9 cellular contexts compared by ENCODE assay signal in genomic region chr22:22928666-22929380, GRCh38. TPM values are rescaled to one million over a fixed set of nuclear protein-coding genes. Genes with fewer than 3 reads are reported as not detected.
DNase-seq lines count a peak whose midpoint lies in the region; ATAC-seq and TF ChIP-seq lines count a peak whose summit lies in the region.
"Had no signal": no experiment of that assay in that cellular context is flagged by ENCODE, and none has a peak within 500 bp of the region (broad histone marks: within the 10 kb centered on the region; RNA-seq: fewer than 3 reads in every experiment).

No MANE protein-coding gene starts in this region.

- H3K27ac ChIP-seq in Karpas-422 (ENCODE audit: low read length) (no peak overlapping the region; the same call in 1 of the 2 replicates), mesendoderm (ENCODE audit: low read depth, low read length) (no peak overlapping the region), ascending aorta (no peak overlapping the region)
- H3K27ac ChIP-seq: psoas muscle had no signal

- H3K9ac ChIP-seq in Karpas-422 (ENCODE audit: low read length): peak overlapping the region; percentile 42; the same call in 1 of the 2 replicates
- H3K9ac ChIP-seq in mesendoderm (ENCODE audit: low read length): no peak overlapping the region

- no peak overlapping the region for H3K4me3 Mint-ChIP-seq in activated T-cell treated with anti-CD3 and anti-CD28 coated beads, Interleukin-2, amount 50 U/mL, for 4 hours

- H4K5ac ChIP-seq in mesendoderm (ENCODE audit: low read length): no peak overlapping the region

- H3K36me3 ChIP-seq in Karpas-422 (ENCODE audit: insufficient read depth, low read length) (no peaks in the 10 kb centered on the region), mesendoderm (ENCODE audit: control insufficient read depth, insufficient read depth, low read length) (no peaks in the 10 kb centered on the region), ascending aorta (no peaks in the 10 kb centered on the region)

- H2AK5ac ChIP-seq in mesendoderm (ENCODE audit: low read length): no peak overlapping the region

- H3K4me2 ChIP-seq in Karpas-422 (ENCODE audit: low read depth, low read length, poor library complexity, severe bottlenecking) (peak overlapping the region; percentile 16), mesendoderm (ENCODE audit: low read length) (no peak overlapping the region)

- no peaks in the 10 kb centered on the region for H3K27me3 ChIP-seq in Karpas-422 (ENCODE audit: low read length)
- H3K27me3 ChIP-seq in mesendoderm (ENCODE audit: insufficient read depth, low read length, poor library complexity): no peaks in the 10 kb centered on the region
- H3K27me3 ChIP-seq in ascending aorta: no peaks in the 10 kb centered on the region

- H3K18ac ChIP-seq in mesendoderm (ENCODE audit: low read length): no peak overlapping the region

- peak; percentile 79 for DNase-seq in Karpas-422
- peak; percentile 12 for DNase-seq in activated T-cell treated with anti-CD3 and anti-CD28 coated beads, Interleukin-2, amount 50 U/mL, for 4 hours
- peak; percentile 17 for DNase-seq in mesendoderm
- DNase-seq in ascending aorta (ENCODE audit: low spot score in 2 of 2): no peak
- no peak for DNase-seq in effector CD8-positive, alpha-beta T cell (lab: John Stamatoyannopoulos, UW)
- no peak for DNase-seq in NCI-H1048 (lab: John Stamatoyannopoulos, UW)

- no peak overlapping the region for H3K4ac ChIP-seq in mesendoderm (ENCODE audit: low read depth, low read length)

- H2AFZ ChIP-seq in Karpas-422 (ENCODE audit: low read length): no peak overlapping the region

- H3K79me1 ChIP-seq in mesendoderm (ENCODE audit: low read length): no peaks in the 10 kb centered on the region

- no peak overlapping the region for H2BK120ac ChIP-seq in mesendoderm (ENCODE audit: low read depth, low read length)

- no peaks in the 10 kb centered on the region for H3K36me3 Mint-ChIP-seq in activated T-cell treated with anti-CD3 and anti-CD28 coated beads, Interleukin-2, amount 50 U/mL, for 4 hours (ENCODE audit: insufficient read depth)

- peak overlapping the region; percentile 25 for H3K56ac ChIP-seq in mesendoderm (ENCODE audit: low read length)

- H3K4me1 Mint-ChIP-seq in activated T-cell treated with anti-CD3 and anti-CD28 coated beads, Interleukin-2, amount 50 U/mL, for 4 hours (ENCODE audit: low read depth): peaks cover 23% of the 10 kb centered on the region

- intact Hi-C loops in ascending aorta (cut with DNase I): no loop called here

- ATAC-seq in GM18517 (IDR thresholded peaks at IDR 0.05; ENCODE audit: unreplicated experiment) (peak; percentile 91), GM21786 (IDR thresholded peaks at IDR 0.05; ENCODE audit: unreplicated experiment) (peak; percentile 79)
- ATAC-seq in activated T-cell treated with anti-CD3 and anti-CD28 coated beads, Interleukin-2, amount 50 U/mL, for 4 hours: peak; percentile 71 to 85
- ATAC-seq: psoas muscle had no signal

- H4K20me1 ChIP-seq in Karpas-422 (ENCODE audit: insufficient read depth, low read depth, low read length): peaks cover 46% of the 10 kb centered on the region

- H3K4me1 ChIP-seq in Karpas-422 (ENCODE audit: low read length) (peaks cover 64% of the 10 kb centered on the region), mesendoderm (ENCODE audit: control insufficient read depth, low read depth, low read length) (peaks cover 10% of the 10 kb centered on the region), ascending aorta (no peaks in the 10 kb centered on the region)
- H3K4me1 ChIP-seq: psoas muscle had no signal

- no peak overlapping the region for H2BK15ac ChIP-seq in mesendoderm (replicated peaks; ENCODE audit: low read depth)

- no peaks in the 10 kb centered on the region for H3K9me2 ChIP-seq in Karpas-422 (replicated peaks; ENCODE audit: insufficient read depth, low read length)

- no peak overlapping the region for H4K8ac ChIP-seq in mesendoderm (ENCODE audit: low read depth, low read length)

- TF ChIP-seq CTCF in ascending aorta (IDR thresholded peaks at IDR 0.05): no peak

- WGBS in mesendoderm (ENCODE audit: extremely low coverage, insufficient coverage, low lambda C conversion rate): no CpG with 5 or more reads among the region's 11 CpGs

- no peak overlapping the region for H3K23ac ChIP-seq in mesendoderm (ENCODE audit: low read length)

- no peak overlapping the region for H2BK5ac ChIP-seq in mesendoderm (ENCODE audit: low read length)

- H3K79me2 ChIP-seq in Karpas-422 (ENCODE audit: low read length) (no peaks in the 10 kb centered on the region), mesendoderm (ENCODE audit: control insufficient read depth, insufficient read depth, low read length) (no peaks in the 10 kb centered on the region)

- H3K9me3 Mint-ChIP-seq in activated T-cell treated with anti-CD3 and anti-CD28 coated beads, Interleukin-2, amount 50 U/mL, for 4 hours: no peaks in the 10 kb centered on the region

- H3K9me3 ChIP-seq in Karpas-422 (ENCODE audit: low read length) (no peaks in the 10 kb centered on the region), ascending aorta (no peaks in the 10 kb centered on the region)
- H3K9me3 ChIP-seq: psoas muscle had no signal

- H3K27me3 Mint-ChIP-seq in activated T-cell treated with anti-CD3 and anti-CD28 coated beads, Interleukin-2, amount 50 U/mL, for 4 hours (ENCODE audit: low read depth): no peaks in the 10 kb centered on the region

- H3K4me3 ChIP-seq in Karpas-422 (ENCODE audit: low read length): no peak overlapping the region
- H3K4me3 ChIP-seq in mesendoderm (ENCODE audit: low read length): no peak overlapping the region
- no peak overlapping the region for H3K4me3 ChIP-seq in ascending aorta
- H3K4me3 ChIP-seq: psoas muscle had no signal

RNA-seq across cellular contexts. Expression of gene IGLL5, which starts 41.2 kb away (rescaled TPM):
- 1.1 and 8.3 TPM in 2 replicates for total RNA-seq in Karpas-422 (2014; rRNA removed; shearing (Covaris generic); ENCODE audit: low replicate concordance)
- under 1 TPM in 1 of 3 donors, not detected in 2; 0.79 TPM for total RNA-seq in activated T-cell treated with anti-CD3 and anti-CD28 coated beads, Interleukin-2, amount 50 U/mL, for 4 hours
- not detected for polyA plus RNA-seq in mesendoderm (2013, experiment 1 of 2)
- polyA plus RNA-seq in mesendoderm (2013, experiment 2 of 2): 0.04 TPM
- total RNA-seq in ascending aorta: 2.3 TPM

Comparison
In these comparisons a context has a peak if more than half of its experiments do, and no peak if none do; other contexts are left out.
1. DNase-seq: peak in Karpas-422 (single experiment), activated T-cell treated with anti-CD3 and anti-CD28 coated beads, Interleukin-2, amount 50 U/mL, for 4 hours (single experiment) and mesendoderm (single experiment); none in ascending aorta (0 of 2), effector CD8-positive, alpha-beta T cell (single experiment) and NCI-H1048 (single experiment).
2. Peak in every context shown above with its lines, with median percentiles within 50 percentile points of each other: ATAC-seq.